Comparison of ENCODE assay signal across 8 cellular contexts in genomic region chr2:169131587-169132512, GRCh38.
DNase-seq lines count a peak whose midpoint lies in the region; ATAC-seq, FAIRE-seq and TF ChIP-seq lines count a peak whose summit lies in the region.

No MANE protein-coding gene starts in this region.

- H3K36me3 ChIP-seq in body of pancreas (replicated peaks in 1 of 2; ENCODE audit: insufficient read depth in 1 of 2, low read depth in 2 of 2) (no peaks in the 10 kb centered on the region), kidney (ENCODE audit: control insufficient read depth in 1 of 2, insufficient read depth in 2 of 2, low read length in 2 of 2) (peaks cover 0 to 7% of the 10 kb centered on the region in 2 donors), tibial artery (no peaks in the 10 kb centered on the region)

- H3K27ac ChIP-seq in body of pancreas (no peak overlapping the region), kidney (ENCODE audit: low read depth in 2 of 2, low read length in 2 of 2) (no peak overlapping the region), tibial artery (no peak overlapping the region)

- WGBS in body of pancreas, 2 donors, result 26 to 27% methylated on average over 9 of the region's 9 CpGs

- no peak overlapping the region for H3K4me3 ChIP-seq in AG04449 (ENCODE audit: low read depth, low read length)
- H3K4me3 ChIP-seq in body of pancreas, result no peak overlapping the region
- H3K4me3 ChIP-seq in kidney (ENCODE audit: low read length in 2 of 2), result no peak overlapping the region
- no peak overlapping the region for H3K4me3 ChIP-seq in tibial artery

- TF ChIP-seq POLR2A in body of pancreas (IDR thresholded peaks at IDR 0.05), result no peak

- H3K4me1 ChIP-seq in body of pancreas (no peaks in the 10 kb centered on the region), kidney (ENCODE audit: control insufficient read depth in 1 of 2, insufficient read depth in 1 of 2, low read depth in 1 of 2, low read length in 2 of 2) (no peaks in the 10 kb centered on the region), tibial artery (no peaks in the 10 kb centered on the region)

- no peaks in the 10 kb centered on the region for H3K27me3 ChIP-seq in body of pancreas
- no peaks in the 10 kb centered on the region for H3K27me3 ChIP-seq in tibial artery

- POLR2A ChIA-PET in AG04449 (lab: Yijun Ruan, JAX), result no interaction called here

- intact Hi-C loops in body of pancreas (cut with DNase I), result loop anchor here (10.0 kb wide), 1 partner anchor 157 kb away; no protein-coding TSS in a partner anchor
- intact Hi-C loops in kidney (cut with DNase I), result no loop called here
- intact Hi-C loops in tibial artery (cut with DNase I; ENCODE audit: low total_unique reads), result no loop called here

- TF ChIP-seq CTCF in AG04449 (IDR thresholded peaks at IDR 0.05; ENCODE audit: insufficient read depth, low read length, missing control alignments) (peak; percentile 56), GM12872 (IDR thresholded peaks at IDR 0.05; ENCODE audit: insufficient read depth, low read depth, low read length) (peak; percentile 75), body of pancreas (IDR thresholded peaks at IDR 0.05) (peak; percentile 61 to 90 (median 77)), kidney (IDR thresholded peaks at IDR 0.05; ENCODE audit: borderline replicate concordance, extremely low read depth, insufficient read depth) (peak; percentile 57), tibial artery (IDR thresholded peaks at IDR 0.05) (peak; percentile 66 to 74)

- H3K9me3 ChIP-seq in body of pancreas (no peaks in the 10 kb centered on the region), kidney (ENCODE audit: control insufficient read depth in 1 of 2, low read length in 2 of 2) (no peaks in the 10 kb centered on the region), tibial artery (no peaks in the 10 kb centered on the region)

- FAIRE-seq in kidney (lab: Jason Lieb, UNC), result peak; percentile 46

- ATAC-seq in HG02759 (IDR thresholded peaks at IDR 0.05; ENCODE audit: unreplicated experiment) (peak; percentile 75), body of pancreas (peak; percentile 65)

- no peak overlapping the region for H3K9ac ChIP-seq in kidney (ENCODE audit: low read length in 2 of 2)

- CTCF ChIA-PET in AG04449 (lab: Yijun Ruan, JAX), result interaction anchor here (0.7 to 3.1 kb wide), 21 partner anchors 10 to 769 kb away, joined by 3 to 53 read pairs (median 4); no protein-coding TSS in a partner anchor

- DNase-seq in AG04449 (ENCODE audit: low read depth, low spot score) (no peak), NCI-H2227 treated with DMSO at 0.1 percent for 48 hours (lab: John Stamatoyannopoulos, UW) (peak; percentile 64), body of pancreas (no peak), kidney (no peak), tibial artery (no peak), activated gamma-delta T cell treated with Interleukin-2 at 50 U/mL for 16 hours (no peak)
